1 cellular context compared by ENCODE assay signal in genomic region chr3:52685705-52686691, GRCh38.
A peak's percentile ranks its signal among the peaks of the same experiment; 100 is the strongest.
TF ChIP-seq lines count a peak whose summit lies in the region.

Gene GNL3, plus strand, starts transcription at chr3:52686032. Its CDS starts 61 bp downstream, at chr3:52686093.
Gene PBRM1, minus strand, starts transcription at chr3:52685913.

TF ChIP-seq in HepG2, 621 proteins besides CTCF, POLR2A, EP300 and RAD21 (continued from another document and continues in another):
- TF ChIP-seq ZNF800 (CRISPR knock-in tag; IDR thresholded peaks at IDR 0.05): 0 out of 2 replicates have a peak, but pooled peaks have one; percentile 18
- TF ChIP-seq ZNF124 (CRISPR knock-in tag; IDR thresholded peaks at IDR 0.05): peak; percentile 21; the same call in 1 of the 2 replicates
- peak; percentile 53; the same call in 1 of the 2 replicates for TF ChIP-seq ZNF580 (CRISPR knock-in tag; IDR thresholded peaks at IDR 0.05; ENCODE audit: borderline replicate concordance, low read depth)
- peak; percentile 61; the same call in 1 of the 2 replicates for TF ChIP-seq ZNF280D (CRISPR knock-in tag; IDR thresholded peaks at IDR 0.05)
- TF ChIP-seq PHB2 (IDR thresholded peaks at IDR 0.05; ENCODE audit: partially characterized antibody): no peak
- TF ChIP-seq TFDP2 (CRISPR knock-in tag; IDR thresholded peaks at IDR 0.05): peak; percentile 65
- TF ChIP-seq TBP (CRISPR knock-in tag; IDR thresholded peaks at IDR 0.05): no peak
- TF ChIP-seq ZNF10 (CRISPR knock-in tag; IDR thresholded peaks at IDR 0.05; ENCODE audit: borderline replicate concordance, low read depth): no peak
- TF ChIP-seq PREB (CRISPR knock-in tag; IDR thresholded peaks at IDR 0.05): no peak
- peak; percentile 80 for TF ChIP-seq AGO2 (optimal IDR thresholded peaks at IDR 0.05; ENCODE audit: low read depth, low read length)
- no peak for TF ChIP-seq PCBP2 (optimal IDR thresholded peaks at IDR 0.05; ENCODE audit: low read depth, low read length, poor library complexity, severe bottlenecking)
- TF ChIP-seq THAP7 (CRISPR knock-in tag; IDR thresholded peaks at IDR 0.05): peak; percentile 83; the same call in 1 of the 2 replicates
- TF ChIP-seq GATAD1 (CRISPR knock-in tag; IDR thresholded peaks at IDR 0.05): peak; percentile 94
- TF ChIP-seq ATM (IDR thresholded peaks at IDR 0.05; ENCODE audit: borderline replicate concordance): no peak
- TF ChIP-seq ZNF260 (CRISPR knock-in tag; IDR thresholded peaks at IDR 0.05; ENCODE audit: borderline replicate concordance, low read depth): no peak
- peak; percentile 54; the same call in 1 of the 2 replicates for TF ChIP-seq ZBTB33 (CRISPR knock-in tag; IDR thresholded peaks at IDR 0.05)
- no peak; the same call in 1 of the 2 replicates for TF ChIP-seq ZNF234 (CRISPR knock-in tag; conservative IDR thresholded peaks at IDR 0.05)
- no peak for TF ChIP-seq CBX1 (IDR thresholded peaks at IDR 0.05; ENCODE audit: low read depth)
- TF ChIP-seq AGO1 (IDR thresholded peaks at IDR 0.05; ENCODE audit: low read depth, low read length, poor library complexity, severe bottlenecking): peak; percentile 67
- peak; percentile 93 for TF ChIP-seq ZFP91 (CRISPR knock-in tag; IDR thresholded peaks at IDR 0.05; ENCODE audit: borderline replicate concordance)
- peak; percentile 71; the same call in 1 of the 2 replicates for TF ChIP-seq MAF1 (CRISPR knock-in tag; IDR thresholded peaks at IDR 0.05; ENCODE audit: borderline replicate concordance)
- TF ChIP-seq NR2F1 (CRISPR knock-in tag; IDR thresholded peaks at IDR 0.05): no peak
- TF ChIP-seq ZBTB25 (CRISPR knock-in tag; IDR thresholded peaks at IDR 0.05): peak; percentile 97
- TF ChIP-seq SMARCE1 (IDR thresholded peaks at IDR 0.05; ENCODE audit: borderline replicate concordance): no peak
- TF ChIP-seq KDM4B (CRISPR knock-in tag; IDR thresholded peaks at IDR 0.05): 0 out of 2 replicates have a peak, but pooled peaks have one; percentile 85
- peak; percentile 91 for TF ChIP-seq HMGXB3 (CRISPR knock-in tag; IDR thresholded peaks at IDR 0.05; ENCODE audit: borderline replicate concordance)
- peak; percentile 65; the same call in 1 of the 2 replicates for TF ChIP-seq ZNF607 (CRISPR knock-in tag; IDR thresholded peaks at IDR 0.05; ENCODE audit: borderline replicate concordance)
- TF ChIP-seq ZNF180 (CRISPR knock-in tag; IDR thresholded peaks at IDR 0.05; ENCODE audit: borderline replicate concordance, low read depth): no peak
- peak; percentile 93 for TF ChIP-seq KAT8 (CRISPR knock-in tag; IDR thresholded peaks at IDR 0.05)
- no peak for TF ChIP-seq MAFK (conservative IDR thresholded peaks at IDR 0.05 in 1 of 2, IDR thresholded peaks at IDR 0.05 in 1 of 2; ENCODE audit: low read length in 2 of 2)
- TF ChIP-seq ZNF558 (CRISPR knock-in tag; IDR thresholded peaks at IDR 0.05; ENCODE audit: borderline replicate concordance): no peak; the same call in 1 of the 2 replicates
- TF ChIP-seq JUND (CRISPR knock-in tag; IDR thresholded peaks at IDR 0.05): peak; percentile 66
- peak; percentile 42; the same call in 1 of the 2 replicates for TF ChIP-seq RFX3 (CRISPR knock-in tag; IDR thresholded peaks at IDR 0.05)
- peak; percentile 75; the same call in 1 of the 2 replicates for TF ChIP-seq ZNF563 (CRISPR knock-in tag; IDR thresholded peaks at IDR 0.05)
- peak; percentile 68; the same call in 1 of the 2 replicates for TF ChIP-seq ZNF557 (CRISPR knock-in tag; IDR thresholded peaks at IDR 0.05)
- TF ChIP-seq FOXA3 (CRISPR knock-in tag; IDR thresholded peaks at IDR 0.05): peak; percentile 77
- TF ChIP-seq ZNF678 (CRISPR knock-in tag; IDR thresholded peaks at IDR 0.05): peak; percentile 87; the same call in 1 of the 2 replicates
- TF ChIP-seq HOXA5 (CRISPR knock-in tag; IDR thresholded peaks at IDR 0.05): peak; percentile 91
- TF ChIP-seq FOXK1 (CRISPR knock-in tag; IDR thresholded peaks at IDR 0.05; ENCODE audit: borderline replicate concordance, low read depth): peak; percentile 94; the same call in 1 of the 2 replicates
- TF ChIP-seq PAX8 (CRISPR knock-in tag; IDR thresholded peaks at IDR 0.05; ENCODE audit: borderline replicate concordance): 0 out of 2 replicates have a peak, but pooled peaks have one; percentile 72
